ENCODE assay signal across 12 cellular contexts in the genomic region with DNA sequence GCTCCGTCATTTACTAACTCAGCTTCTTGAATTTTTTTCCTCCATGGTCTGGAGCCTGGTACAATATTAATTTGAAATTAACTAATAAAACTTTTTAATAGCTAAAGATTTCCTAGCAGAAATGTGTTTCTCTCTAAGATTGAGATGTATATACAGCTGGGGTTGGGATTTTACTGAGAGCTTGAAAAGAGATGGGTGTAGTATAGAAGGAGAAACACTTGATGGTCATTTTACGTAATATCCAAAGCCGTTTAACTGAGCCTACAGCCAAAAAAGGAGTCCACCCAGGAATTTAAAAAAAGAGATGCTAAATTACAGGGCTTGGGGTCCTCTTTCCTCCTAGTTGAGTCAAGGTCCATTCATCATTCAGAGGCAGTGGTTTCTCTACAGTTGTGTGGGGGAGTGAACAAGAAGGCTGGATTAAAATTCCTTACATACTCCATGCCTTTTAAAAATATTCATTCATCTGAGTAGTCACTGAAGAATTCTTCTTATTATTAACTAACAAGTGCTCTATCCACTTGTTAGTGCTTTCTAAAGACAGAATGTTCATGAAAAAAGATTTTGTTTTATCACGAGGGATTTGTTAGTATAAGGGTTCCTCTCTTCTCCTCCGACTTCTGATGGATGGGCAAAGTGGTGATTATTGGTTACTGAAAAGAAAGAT.
DNase-seq lines count a peak whose midpoint lies in the region; ATAC-seq and TF ChIP-seq lines count a peak whose summit lies in the region.
"Had no signal": no experiment of that assay in that cellular context is flagged by ENCODE, and none has a peak within 500 bp of the region (broad histone marks: within the 10 kb centered on the region; RNA-seq: fewer than 3 reads in every experiment).

No MANE protein-coding gene starts in this region.

- no peaks in the 10 kb centered on the region for H4K20me1 ChIP-seq in PC-9 (ENCODE audit: insufficient read depth)

- H3K36me3 ChIP-seq in PC-9 (ENCODE audit: low read depth) (no peaks in the 10 kb centered on the region), body of pancreas (replicated peaks in 1 of 2; ENCODE audit: insufficient read depth in 1 of 2, low read depth in 2 of 2) (no peaks in the 10 kb centered on the region)

- H3K27ac ChIP-seq in PC-9 (no peak overlapping the region), body of pancreas (no peak overlapping the region), caudate nucleus (ENCODE audit: low read depth, low read length) (no peak overlapping the region)
- H3K27ac ChIP-seq: skin epidermis had no signal

- no peak for TF ChIP-seq POLR2A in body of pancreas (IDR thresholded peaks at IDR 0.05)

- CTCF ChIA-PET in PC-9 (lab: Charles Lee), result interaction anchor here (0.6 to 0.7 kb wide), 2 partner anchors 147 to 178 kb away, joined by 3 to 4 read pairs; no protein-coding TSS in a partner anchor

- POLR2A ChIA-PET in PC-9 (lab: Charles Lee; ENCODE audit: unreplicated experiment), result interaction anchor here (0.5 to 0.6 kb wide), 2 partner anchors 67 to 297 kb away, joined by 3 read pairs; no protein-coding TSS in a partner anchor

- 0 out of 2 replicates have a peak overlapping the region, but pooled peaks have one; percentile 38 for H3K4me3 ChIP-seq in PC-9
- H3K4me3 ChIP-seq in epithelial cell of esophagus (ENCODE audit: low read length), result no peak overlapping the region
- H3K4me3 ChIP-seq in body of pancreas, result no peak overlapping the region
- H3K4me3 ChIP-seq: skin epidermis had no signal

- no peak overlapping the region for H3K27ac Mint-ChIP-seq in nephron progenitor cell
- H3K27ac Mint-ChIP-seq: stimulated activated naive CD8-positive, alpha-beta T cell treated with anti-CD3 and anti-CD28 coated beads, Interleukin-15, amount 100 ng/mL, for 72 hours had no signal

- H3K4me1 ChIP-seq in PC-9 (replicated peaks; ENCODE audit: insufficient read depth), result peaks cover 23% of the 10 kb centered on the region
- H3K4me1 ChIP-seq in body of pancreas, result no peaks in the 10 kb centered on the region

- no peaks in the 10 kb centered on the region for H3K79me2 ChIP-seq in PC-9 (ENCODE audit: low read depth)

- H3K27me3 ChIP-seq in PC-9 (ENCODE audit: insufficient read depth, low read depth), result no peaks in the 10 kb centered on the region
- no peaks in the 10 kb centered on the region for H3K27me3 ChIP-seq in body of pancreas

- peak; percentile 64 for DNase-seq in AG20443 (ENCODE audit: low spot score)
- DNase-seq in PC-9, result peak in 1 of 2 experiments; percentile 67
- DNase-seq in epithelial cell of esophagus (ENCODE audit: low read depth), result peak; percentile 44
- DNase-seq in nephron progenitor cell, result no peak
- DNase-seq in NCI-H345 (lab: John Stamatoyannopoulos, UW), result no peak
- DNase-seq in body of pancreas, result no peak
- DNase-seq in caudate nucleus (lab: John Stamatoyannopoulos, UW), result no peak
- DNase-seq: Kasumi-1; stimulated activated naive CD8-positive, alpha-beta T cell treated with anti-CD3 and anti-CD28 coated beads, Interleukin-15, amount 100 ng/mL, for 72 hours had no signal

- ATAC-seq in GM19455 (IDR thresholded peaks at IDR 0.05; ENCODE audit: unreplicated experiment) (no peak), body of pancreas (no peak)
- ATAC-seq: stimulated activated naive CD8-positive, alpha-beta T cell treated with anti-CD3 and anti-CD28 coated beads, Interleukin-15, amount 100 ng/mL, for 72 hours had no signal

- H3K9me3 Mint-ChIP-seq in nephron progenitor cell, result no peaks in the 10 kb centered on the region
- H3K9me3 Mint-ChIP-seq: brain; stimulated activated naive CD8-positive, alpha-beta T cell treated with anti-CD3 and anti-CD28 coated beads, Interleukin-15, amount 100 ng/mL, for 72 hours had no signal

- peak overlapping the region; percentile 87 for H3K4me3 Mint-ChIP-seq in nephron progenitor cell
- H3K4me3 Mint-ChIP-seq: stimulated activated naive CD8-positive, alpha-beta T cell treated with anti-CD3 and anti-CD28 coated beads, Interleukin-15, amount 100 ng/mL, for 72 hours had no signal

- H3F3A ChIP-seq in PC-9 (ENCODE audit: insufficient read depth, low read depth), result peaks cover 28% of the 10 kb centered on the region

- no peaks in the 10 kb centered on the region for H3K9me2 ChIP-seq in PC-9 (ENCODE audit: insufficient read depth)

- H3K4me1 Mint-ChIP-seq in nephron progenitor cell, result peaks cover 24% of the 10 kb centered on the region
- H3K4me1 Mint-ChIP-seq: stimulated activated naive CD8-positive, alpha-beta T cell treated with anti-CD3 and anti-CD28 coated beads, Interleukin-15, amount 100 ng/mL, for 72 hours had no signal

- TF ChIP-seq CTCF in PC-9 (conservative IDR thresholded peaks at IDR 0.05) (no peak), epithelial cell of esophagus (IDR thresholded peaks at IDR 0.05; ENCODE audit: insufficient read depth, low read depth, low read length, missing control alignments) (no peak), nephron progenitor cell (IDR thresholded peaks at IDR 0.05) (no peak), body of pancreas (IDR thresholded peaks at IDR 0.05) (no peak)

- no peak overlapping the region for H2AFZ ChIP-seq in PC-9

- 55 to 56% methylated on average over 5 of the region's 5 CpGs for WGBS in body of pancreas, 2 donors

- H3K36me3 Mint-ChIP-seq in nephron progenitor cell (ENCODE audit: low read depth), result no peaks in the 10 kb centered on the region
- H3K36me3 Mint-ChIP-seq: brain had no signal

- peak overlapping the region; percentile 70 for H3K4me2 ChIP-seq in PC-9

- peaks cover 6% of the 10 kb centered on the region for H3K27me3 Mint-ChIP-seq in nephron progenitor cell (ENCODE audit: low read depth, poor library complexity)
- H3K27me3 Mint-ChIP-seq: stimulated activated naive CD8-positive, alpha-beta T cell treated with anti-CD3 and anti-CD28 coated beads, Interleukin-15, amount 100 ng/mL, for 72 hours had no signal

- BruUV-seq in PC-9 (replicated peaks; lab: Mats Ljungman, UMichigan), result no TSS peak

- intact Hi-C loops in PC-9 (cut with micrococcal nuclease; ENCODE audit: unreplicated experiment) (loop anchor here (2.0 kb wide), 3 partner anchors 71 to 315 kb away; no protein-coding TSS in a partner anchor), body of pancreas (cut with DNase I) (no loop called here)

- no peaks in the 10 kb centered on the region for H3K9me3 ChIP-seq in PC-9 (ENCODE audit: insufficient read depth, low read depth)
- no peaks in the 10 kb centered on the region for H3K9me3 ChIP-seq in body of pancreas

Comparison
In these comparisons a context has a peak if more than half of its experiments do, and no peak if none do; other contexts are left out.
1. DNase-seq: peak in AG20443 (single experiment) and epithelial cell of esophagus (single experiment); none in nephron progenitor cell (single experiment), NCI-H345 (single experiment), body of pancreas (0 of 4) and caudate nucleus (0 of 61).